Comparison of ENCODE assay signal across 8 cellular contexts in genomic region chr2:209771474-209772292, GRCh38. TPM values are rescaled to one million over a fixed set of nuclear protein-coding genes. Genes with fewer than 3 reads are reported as not detected.
A peak's percentile ranks its signal among the peaks of the same experiment; 100 is the strongest.
DNase-seq lines count a peak whose midpoint lies in the region; ATAC-seq and TF ChIP-seq lines count a peak whose summit lies in the region.

TSS of gene UNC80 (plus strand) at chr2:209771832. CDS start at chr2:209772073, 241 bp downstream.

- no peak within 1 kb of the TSS for H3K4me3 ChIP-seq in PC-3 (ENCODE audit: low read length)

- no peak within 1 kb of the TSS for H3K27ac ChIP-seq in PC-3 (ENCODE audit: low read length)

- CTCF ChIA-PET in PC-3 (lab: Charles Lee), result no interaction called here

- H3K36me3 ChIP-seq in PC-3 (ENCODE audit: low read depth, low read length), result no peaks in the 10 kb centered on the region

- no peaks in the 10 kb centered on the region for H3K79me2 ChIP-seq in PC-3 (ENCODE audit: low read length)

- no peaks in the 10 kb centered on the region for H3K9me2 ChIP-seq in PC-3 (replicated peaks; ENCODE audit: low read length)

- H3F3A ChIP-seq in PC-3 (ENCODE audit: low read length, unreplicated experiment), result no peaks in the 10 kb centered on the region

- DNase-seq in ELF-1 (ENCODE audit: low read depth, low spot score), result peak; percentile 85
- DNase-seq in PC-3, result peak; percentile 27
- peak; percentile 85 for DNase-seq in cerebellum (ENCODE audit: low spot score)
- DNase-seq in iris pigment epithelial cell (ENCODE audit: low read depth), result peak; percentile 69
- DNase-seq in smooth muscle cell of the brain vasculature (ENCODE audit: low read depth, low spot score), result peak; percentile 29
- DNase-seq in NOMO-1 treated with dmso at 0.1 percent for 144 hours (lab: John Stamatoyannopoulos, UW; ENCODE audit: unreplicated experiment), result no peak

- no peaks in the 10 kb centered on the region for H3K9me3 ChIP-seq in PC-3 (ENCODE audit: low read length)

- ATAC-seq in HG02981 (IDR thresholded peaks at IDR 0.05; ENCODE audit: unreplicated experiment), result peak; percentile 60
- ATAC-seq in PC-3, result peak; percentile 78
- no peak for ATAC-seq in GM21737 (IDR thresholded peaks at IDR 0.05; ENCODE audit: unreplicated experiment)

- H3K4me1 ChIP-seq in PC-3 (ENCODE audit: insufficient read depth, low read length), result no peaks in the 10 kb centered on the region

- no peak within 1 kb of the TSS for H2AFZ ChIP-seq in PC-3 (ENCODE audit: low read length)

- intact Hi-C loops in PC-3 (cut with micrococcal nuclease), result no loop called here

- BruUV-seq in PC-3 (replicated peaks; lab: Mats Ljungman, UMichigan), result no TSS peak

- H3K9ac ChIP-seq in PC-3 (ENCODE audit: low read length), result no peak within 1 kb of the TSS

- TF ChIP-seq CTCF in PC-3 (conservative IDR thresholded peaks at IDR 0.05; ENCODE audit: low read depth, low read length), result no peak

- H3K27me3 ChIP-seq in PC-3 (ENCODE audit: low read length), result peaks cover 13% of the 10 kb centered on the region

- no peaks in the 10 kb centered on the region for H4K20me1 ChIP-seq in PC-3 (ENCODE audit: low read length)

- POLR2A ChIA-PET in PC-3 (lab: Charles Lee; ENCODE audit: unreplicated experiment), result no interaction called here

- peak within 1 kb of the TSS; percentile 51; the same call in 1 of the 2 replicates for H3K4me2 ChIP-seq in PC-3 (ENCODE audit: low read length)

RNA-seq across cellular contexts. Expression of gene UNC80, which starts in this region (rescaled TPM):
- not detected in 2 replicates for total RNA-seq in PC-3 (2014; rRNA removed)
- total RNA-seq in cerebellum, result 34.8 TPM

Comparison
In these comparisons a context has a peak if more than half of its experiments do, and no peak if none do; other contexts are left out.
1. RNA of gene UNC80 (total RNA-seq): 34.8 TPM in cerebellum (single experiment); not detected in PC-3; every median in the first group is over 10 times any median in the second.
2. Peak in DNase-seq, ATAC-seq and H3K4me2 ChIP-seq in PC-3; RNA of the gene not detected or under 1 TPM.